27 cellular contexts compared by ENCODE assay signal in the genomic region with DNA sequence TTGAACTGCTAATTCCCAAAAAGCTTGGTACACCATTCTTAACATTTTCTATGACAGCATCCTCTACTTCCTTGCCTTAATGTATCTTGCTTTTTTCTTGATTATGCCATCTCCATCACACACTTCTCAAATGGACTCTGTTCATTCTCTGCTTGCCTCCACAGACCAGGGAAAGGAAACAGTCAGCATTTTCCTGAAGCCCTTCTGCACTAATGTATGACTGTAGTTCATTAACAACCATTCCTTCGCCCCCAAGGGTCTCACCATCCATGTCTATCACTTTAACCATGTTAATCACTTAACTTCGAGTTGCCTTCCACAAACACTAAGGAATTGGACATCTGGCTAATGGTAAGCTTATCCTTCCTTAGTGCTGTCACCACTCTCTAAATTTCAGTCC. TPM values are rescaled to one million over a fixed set of nuclear protein-coding genes. Genes with fewer than 3 reads are reported as not detected.
"Had no signal": no experiment of that assay in that cellular context is flagged by ENCODE, and none has a peak within 500 bp of the region (broad histone marks: within the 10 kb centered on the region; RNA-seq: fewer than 3 reads in every experiment).

No MANE protein-coding gene starts in this region.

- H3K27ac Mint-ChIP-seq: activated CD4-positive, alpha-beta memory T cell treated with anti-CD3 and anti-CD28 coated beads, Interleukin-2, amount 10 ng/mL, durations not matched to agents 7 days and 5 days; activated CD4-positive, alpha-beta T cell treated with anti-CD3 and anti-CD28 coated beads, Interleukin-2, amount 10 ng/mL, durations not matched to agents 7 days and 5 days; activated naive CD4-positive, alpha-beta T cell treated with anti-CD3 and anti-CD28 coated beads, Interleukin-2, amount 10 ng/mL, durations not matched to agents 7 days and 5 days; activated naive CD8-positive, alpha-beta T cell treated with anti-CD3 and anti-CD28 coated beads, Interleukin-2, amount 10 ng/mL, durations not matched to agents 7 days and 5 days; activated T-cell treated with anti-CD3 and anti-CD28 coated beads, Interleukin-2, amount 50 U/mL, for 24 hours; naive thymus-derived CD4-positive, alpha-beta T cell; stimulated activated memory B cell treated with anti-CD40 and anti-IgM and Interleukin-4, amounts not matched to agents 10 μg/mL and 1 μg/mL and 100 μg/mL, for 72 hours; stimulated activated naive CD8-positive, alpha-beta T cell treated with anti-CD3 and anti-CD28 coated beads, Interleukin-15, amount 100 ng/mL, for 72 hours; WTC11 had no signal

- DNase-seq: activated CD4-positive, alpha-beta memory T cell treated with anti-CD3 and anti-CD28 coated beads, Interleukin-2, amount 10 ng/mL, durations not matched to agents 7 days and 5 days; activated CD4-positive, alpha-beta T cell treated with anti-CD3 and anti-CD28 coated beads for 1 hour; activated CD4-positive, alpha-beta T cell treated with anti-CD3 and anti-CD28 coated beads, Interleukin-2, amount 10 ng/mL, durations not matched to agents 7 days and 5 days; activated CD8-positive, alpha-beta memory T cell treated with anti-CD3 and anti-CD28 coated beads, Interleukin-2, amount 50 U/mL, for 48 hours; activated gamma-delta T cell; activated naive CD4-positive, alpha-beta T cell treated with anti-CD3 and anti-CD28 coated beads, Interleukin-2, amount 10 ng/mL, durations not matched to agents 7 days and 5 days; activated naive CD8-positive, alpha-beta T cell treated with anti-CD3 and anti-CD28 coated beads, Interleukin-2, amount 10 ng/mL, durations not matched to agents 7 days and 5 days; activated T-cell treated with anti-CD3 and anti-CD28 coated beads, Interleukin-2, amount 50 U/mL, for 24 hours; brain microvascular endothelial cell; foreskin keratinocyte; mammary epithelial cell; midbrain; naive thymus-derived CD4-positive, alpha-beta T cell; pancreas; psoas muscle; stimulated activated CD4-positive, alpha-beta T cell treated with anti-CD3 and anti-CD28 coated beads, Interleukin-1b, Interleukin-23, amount 100 ng/mL, for 48 hours; stimulated activated CD4-positive, alpha-beta T cell treated with anti-CD3 and anti-CD28 coated beads, Interleukin-4, amount 100 ng/mL, for 4 hours; stimulated activated CD8-positive, alpha-beta memory T cell treated with anti-CD3 and anti-CD28 coated beads, Interleukin-4, amount 100 ng/mL, for 48 hours; stimulated activated naive CD8-positive, alpha-beta T cell treated with anti-CD3 and anti-CD28 coated beads, Interleukin-15, amount 100 ng/mL, for 72 hours; T-helper 2 cell; thyroid gland had no signal

- H3K4me1 ChIP-seq: psoas muscle had no signal

- H3K9me3 Mint-ChIP-seq: activated CD4-positive, alpha-beta memory T cell treated with anti-CD3 and anti-CD28 coated beads, Interleukin-2, amount 10 ng/mL, durations not matched to agents 7 days and 5 days; activated CD4-positive, alpha-beta T cell treated with anti-CD3 and anti-CD28 coated beads, Interleukin-2, amount 10 ng/mL, durations not matched to agents 7 days and 5 days; activated naive CD4-positive, alpha-beta T cell treated with anti-CD3 and anti-CD28 coated beads, Interleukin-2, amount 10 ng/mL, durations not matched to agents 7 days and 5 days; activated naive CD8-positive, alpha-beta T cell treated with anti-CD3 and anti-CD28 coated beads, Interleukin-2, amount 10 ng/mL, durations not matched to agents 7 days and 5 days; activated T-cell treated with anti-CD3 and anti-CD28 coated beads, Interleukin-2, amount 50 U/mL, for 24 hours; stimulated activated memory B cell treated with anti-CD40 and anti-IgM and Interleukin-4, amounts not matched to agents 10 μg/mL and 1 μg/mL and 100 μg/mL, for 72 hours; stimulated activated naive CD8-positive, alpha-beta T cell treated with anti-CD3 and anti-CD28 coated beads, Interleukin-15, amount 100 ng/mL, for 72 hours; WTC11 had no signal

- ATAC-seq: esophagus mucosa; foreskin keratinocyte; naive thymus-derived CD4-positive, alpha-beta T cell; psoas muscle; stimulated activated memory B cell treated with anti-CD40 and anti-IgM and Interleukin-4, amounts not matched to agents 10 μg/mL and 1 μg/mL and 100 μg/mL, for 72 hours; stimulated activated naive CD8-positive, alpha-beta T cell treated with anti-CD3 and anti-CD28 coated beads, Interleukin-15, amount 100 ng/mL, for 72 hours; WTC11 had no signal

- H3K27ac ChIP-seq: foreskin keratinocyte, pancreas, psoas muscle, thyroid gland had no signal

- H3K36me3 Mint-ChIP-seq: activated naive CD4-positive, alpha-beta T cell treated with anti-CD3 and anti-CD28 coated beads, Interleukin-2, amount 10 ng/mL, durations not matched to agents 7 days and 5 days; activated naive CD8-positive, alpha-beta T cell treated with anti-CD3 and anti-CD28 coated beads, Interleukin-2, amount 10 ng/mL, durations not matched to agents 7 days and 5 days; naive thymus-derived CD4-positive, alpha-beta T cell; WTC11 had no signal

- H3K27me3 ChIP-seq: brain microvascular endothelial cell, foreskin keratinocyte, pancreas, thyroid gland had no signal

- H3K4me1 Mint-ChIP-seq: activated CD4-positive, alpha-beta memory T cell treated with anti-CD3 and anti-CD28 coated beads, Interleukin-2, amount 10 ng/mL, durations not matched to agents 7 days and 5 days; activated CD4-positive, alpha-beta T cell treated with anti-CD3 and anti-CD28 coated beads, Interleukin-2, amount 10 ng/mL, durations not matched to agents 7 days and 5 days; activated naive CD4-positive, alpha-beta T cell treated with anti-CD3 and anti-CD28 coated beads, Interleukin-2, amount 10 ng/mL, durations not matched to agents 7 days and 5 days; activated naive CD8-positive, alpha-beta T cell treated with anti-CD3 and anti-CD28 coated beads, Interleukin-2, amount 10 ng/mL, durations not matched to agents 7 days and 5 days; naive thymus-derived CD4-positive, alpha-beta T cell; stimulated activated naive CD8-positive, alpha-beta T cell treated with anti-CD3 and anti-CD28 coated beads, Interleukin-15, amount 100 ng/mL, for 72 hours had no signal

- H3K27me3 Mint-ChIP-seq: activated CD4-positive, alpha-beta memory T cell treated with anti-CD3 and anti-CD28 coated beads, Interleukin-2, amount 10 ng/mL, durations not matched to agents 7 days and 5 days; activated naive CD4-positive, alpha-beta T cell treated with anti-CD3 and anti-CD28 coated beads, Interleukin-2, amount 10 ng/mL, durations not matched to agents 7 days and 5 days; activated naive CD8-positive, alpha-beta T cell treated with anti-CD3 and anti-CD28 coated beads, Interleukin-2, amount 10 ng/mL, durations not matched to agents 7 days and 5 days; activated T-cell treated with anti-CD3 and anti-CD28 coated beads, Interleukin-2, amount 50 U/mL, for 24 hours; naive thymus-derived CD4-positive, alpha-beta T cell; stimulated activated memory B cell treated with anti-CD40 and anti-IgM and Interleukin-4, amounts not matched to agents 10 μg/mL and 1 μg/mL and 100 μg/mL, for 72 hours; stimulated activated naive CD8-positive, alpha-beta T cell treated with anti-CD3 and anti-CD28 coated beads, Interleukin-15, amount 100 ng/mL, for 72 hours had no signal

- FAIRE-seq: astrocyte, islet of Langerhans, pancreas had no signal

- H3K4me3 ChIP-seq: pancreas, psoas muscle, smooth muscle cell, thyroid gland had no signal

- H3K4me2 ChIP-seq: smooth muscle cell had no signal

- H3K4me3 Mint-ChIP-seq: activated CD4-positive, alpha-beta memory T cell treated with anti-CD3 and anti-CD28 coated beads, Interleukin-2, amount 10 ng/mL, durations not matched to agents 7 days and 5 days; activated CD4-positive, alpha-beta T cell treated with anti-CD3 and anti-CD28 coated beads, Interleukin-2, amount 10 ng/mL, durations not matched to agents 7 days and 5 days; activated naive CD4-positive, alpha-beta T cell treated with anti-CD3 and anti-CD28 coated beads, Interleukin-2, amount 10 ng/mL, durations not matched to agents 7 days and 5 days; activated naive CD8-positive, alpha-beta T cell treated with anti-CD3 and anti-CD28 coated beads, Interleukin-2, amount 10 ng/mL, durations not matched to agents 7 days and 5 days; activated T-cell treated with anti-CD3 and anti-CD28 coated beads, Interleukin-2, amount 50 U/mL, for 24 hours; naive thymus-derived CD4-positive, alpha-beta T cell; stimulated activated memory B cell treated with anti-CD40 and anti-IgM and Interleukin-4, amounts not matched to agents 10 μg/mL and 1 μg/mL and 100 μg/mL, for 72 hours; stimulated activated naive CD8-positive, alpha-beta T cell treated with anti-CD3 and anti-CD28 coated beads, Interleukin-15, amount 100 ng/mL, for 72 hours; WTC11 had no signal

- H3K36me3 ChIP-seq: brain microvascular endothelial cell, pancreas, thyroid gland had no signal

- H3K9me3 ChIP-seq: pancreas, psoas muscle, thyroid gland had no signal

RNA-seq across cellular contexts. Expression of a gene that starts 54.8 kb away (rescaled TPM):
- total RNA-seq: activated CD4-positive, alpha-beta memory T cell treated with anti-CD3 and anti-CD28 coated beads, Interleukin-2, amount 10 ng/mL, durations not matched to agents 7 days and 5 days; activated CD4-positive, alpha-beta T cell treated with anti-CD3 and anti-CD28 coated beads, Interleukin-2, amount 10 ng/mL, durations not matched to agents 7 days and 5 days had no signal
